Comparison of ENCODE assay signal across 1 cellular context in genomic region chr5:173296737-173297676, GRCh38.
TF ChIP-seq lines count a peak whose summit lies in the region.

No MANE protein-coding gene starts in this region.

TF ChIP-seq in HepG2, 621 proteins besides CTCF, POLR2A, EP300 and RAD21 (continued from another document and continues in another):
- TF ChIP-seq ZNF563 (CRISPR knock-in tag; IDR thresholded peaks at IDR 0.05): no peak
- no peak for TF ChIP-seq ZNF629 (CRISPR knock-in tag; conservative IDR thresholded peaks at IDR 0.05)
- peak; percentile 6; the same call in 1 of the 2 replicates for TF ChIP-seq ZBTB38 (CRISPR knock-in tag; IDR thresholded peaks at IDR 0.05)
- TF ChIP-seq LBX2 (CRISPR knock-in tag; IDR thresholded peaks at IDR 0.05; ENCODE audit: borderline replicate concordance): no peak
- peak; percentile 10 for TF ChIP-seq YY1 (IDR thresholded peaks at IDR 0.05; ENCODE audit: insufficient read depth, insufficient replicate concordance, low read depth, low read length)
- no peak for TF ChIP-seq ZNF282 (IDR thresholded peaks at IDR 0.05; ENCODE audit: partially characterized antibody)
- no peak for TF ChIP-seq ZNF564 (CRISPR knock-in tag; IDR thresholded peaks at IDR 0.05)
- TF ChIP-seq STAG1 (CRISPR knock-in tag; IDR thresholded peaks at IDR 0.05): peak; percentile 16; the same call in 1 of the 2 replicates
- no peak for TF ChIP-seq ZNF879 (CRISPR knock-in tag; IDR thresholded peaks at IDR 0.05)
- peak; percentile 68 for TF ChIP-seq ARID5B (CRISPR knock-in tag; IDR thresholded peaks at IDR 0.05)
- TF ChIP-seq GATAD2A (CRISPR knock-in tag; IDR thresholded peaks at IDR 0.05): peak; percentile 61
- no peak for TF ChIP-seq CREB1 (IDR thresholded peaks at IDR 0.05)
- no peak for TF ChIP-seq CREB1 (CRISPR knock-in tag; IDR thresholded peaks at IDR 0.05)
- no peak for TF ChIP-seq ADNP (CRISPR knock-in tag; IDR thresholded peaks at IDR 0.05)
- TF ChIP-seq ZMAT3 (CRISPR knock-in tag; conservative IDR thresholded peaks at IDR 0.05): no peak; the same call in 1 of the 2 replicates
- no peak for TF ChIP-seq ZNF552 (CRISPR knock-in tag; IDR thresholded peaks at IDR 0.05; ENCODE audit: borderline replicate concordance)
- TF ChIP-seq ELF1 (CRISPR knock-in tag; IDR thresholded peaks at IDR 0.05): no peak
- TF ChIP-seq NONO (IDR thresholded peaks at IDR 0.05): no peak
- TF ChIP-seq NONO (CRISPR knock-in tag; conservative IDR thresholded peaks at IDR 0.05): 0 out of 2 replicates have a peak, but pooled peaks have one; percentile 17
- TF ChIP-seq TBX2 (CRISPR knock-in tag; IDR thresholded peaks at IDR 0.05; ENCODE audit: borderline replicate concordance): peak; percentile 53; the same call in 1 of the 2 replicates
- TF ChIP-seq RBFOX2 (IDR thresholded peaks at IDR 0.05; ENCODE audit: low read depth, low read length): peak; percentile 53; the same call in 1 of the 2 replicates
- no peak for TF ChIP-seq FUBP1 (CRISPR knock-in tag; IDR thresholded peaks at IDR 0.05; ENCODE audit: borderline replicate concordance)
- TF ChIP-seq ZSCAN25 (CRISPR knock-in tag; IDR thresholded peaks at IDR 0.05): 0 out of 2 replicates have a peak, but pooled peaks have one; percentile 22
- TF ChIP-seq ZSCAN5A (CRISPR knock-in tag; IDR thresholded peaks at IDR 0.05; ENCODE audit: borderline replicate concordance): 0 out of 2 replicates have a peak, but pooled peaks have one; percentile 46
- no peak for TF ChIP-seq ETS1 (CRISPR knock-in tag; IDR thresholded peaks at IDR 0.05)
- no peak for TF ChIP-seq JDP2 (CRISPR knock-in tag; IDR thresholded peaks at IDR 0.05; ENCODE audit: borderline replicate concordance)
- TF ChIP-seq ZNF503 (CRISPR knock-in tag; IDR thresholded peaks at IDR 0.05): 0 out of 2 replicates have a peak, but pooled peaks have one; percentile 41
- TF ChIP-seq ZNF317 (CRISPR knock-in tag; IDR thresholded peaks at IDR 0.05): 0 out of 2 replicates have a peak, but pooled peaks have one; percentile 21
- no peak for TF ChIP-seq ZBTB39 (CRISPR knock-in tag; IDR thresholded peaks at IDR 0.05)
- peak; percentile 63 for TF ChIP-seq SALL1 (CRISPR knock-in tag; IDR thresholded peaks at IDR 0.05)
- TF ChIP-seq ZFP91 (CRISPR knock-in tag; IDR thresholded peaks at IDR 0.05; ENCODE audit: borderline replicate concordance): peak; percentile 79; the same call in 1 of the 2 replicates
- TF ChIP-seq JUN (CRISPR knock-in tag; IDR thresholded peaks at IDR 0.05): no peak
- TF ChIP-seq KLF16 (CRISPR knock-in tag; IDR thresholded peaks at IDR 0.05): no peak
- no peak for TF ChIP-seq HOMEZ (CRISPR knock-in tag; IDR thresholded peaks at IDR 0.05; ENCODE audit: low read depth)
- no peak for TF ChIP-seq RFX3 (CRISPR knock-in tag; IDR thresholded peaks at IDR 0.05)
- no peak for TF ChIP-seq ZKSCAN1 (IDR thresholded peaks at IDR 0.05; ENCODE audit: low read length)
- 0 out of 2 replicates have a peak, but pooled peaks have one; percentile 43 for TF ChIP-seq ZNF512 (CRISPR knock-in tag; IDR thresholded peaks at IDR 0.05)
